ENCODE assay signal across 9 cellular contexts in the genomic region with DNA sequence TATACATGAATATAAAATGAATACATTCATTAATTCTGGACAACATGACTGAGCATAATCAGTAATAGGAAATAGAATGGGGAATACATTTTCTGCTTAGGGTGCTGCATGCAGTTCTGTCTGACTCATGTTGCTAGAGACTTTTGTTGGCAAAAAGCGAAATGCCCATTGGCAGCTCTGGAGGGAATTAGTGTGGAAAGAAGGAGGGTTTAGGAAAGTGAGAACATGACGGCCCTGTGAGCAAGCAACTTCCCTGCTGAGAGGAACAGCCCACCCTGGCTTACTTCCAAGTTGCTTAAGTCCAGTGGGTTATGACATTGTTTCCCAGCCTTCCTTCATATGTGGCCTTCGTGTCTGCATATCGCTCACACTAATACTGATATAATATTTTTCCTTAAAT. TPM values are rescaled to one million over a fixed set of nuclear protein-coding genes. Genes with fewer than 3 reads are reported as not detected.
DNase-seq lines count a peak whose midpoint lies in the region; ATAC-seq and TF ChIP-seq lines count a peak whose summit lies in the region.
"Had no signal": no experiment of that assay in that cellular context is flagged by ENCODE, and none has a peak within 500 bp of the region (broad histone marks: within the 10 kb centered on the region; RNA-seq: fewer than 3 reads in every experiment).

No MANE protein-coding gene starts in this region.

- TF ChIP-seq CTCF in gastroesophageal sphincter (IDR thresholded peaks at IDR 0.05) = no peak

- H3K36me3 ChIP-seq in SK-N-MC (ENCODE audit: insufficient read depth, low read length) (peaks cover 10% of the 10 kb centered on the region; the same call in 1 of the 2 replicates), gastroesophageal sphincter (no peaks in the 10 kb centered on the region)

- H3K4me3 ChIP-seq in SK-N-MC (no peak overlapping the region), gastroesophageal sphincter (no peak overlapping the region)
- H3K4me3 ChIP-seq: BLaER1 treated with 17β-estradiol and CSF1 and Interleukin-3, amounts not matched to agents 10 nM and 100 nM had no signal

- DNase-seq in NCI-H82 (lab: John Stamatoyannopoulos, UW) (peak; percentile 15), NCI-H82 treated with DMSO at 0.1 percent for 48 hours (lab: John Stamatoyannopoulos, UW; ENCODE audit: unreplicated experiment) (no peak), SK-N-MC (ENCODE audit: low read depth, low spot score) (peak; percentile 14), stromal cell of bone marrow (ENCODE audit: low read depth) (peak; percentile 95), OCI-M2 (lab: John Stamatoyannopoulos, UW; ENCODE audit: unreplicated experiment) (no peak), NCI-H526 treated with DMSO at 0.1 percent for 48 hours (lab: John Stamatoyannopoulos, UW) (no peak)

- WGBS in gastroesophageal sphincter (ENCODE audit: low coverage in 1 of 2), 2 donors = 60 to 65% methylated on average over 4 of the region's 4 CpGs

- peak overlapping the region; percentile 35; the same call in 1 of the 2 replicates for H3K27ac ChIP-seq in SK-N-MC
- peak overlapping the region in 3 of 4 donors; percentile 31 to 76 (median 34) for H3K27ac ChIP-seq in gastroesophageal sphincter
- H3K27ac ChIP-seq: BLaER1 treated with 17β-estradiol and CSF1 and Interleukin-3, amounts not matched to agents 10 nM and 100 nM had no signal

- H3K27me3 ChIP-seq in gastroesophageal sphincter = no peaks in the 10 kb centered on the region
- H3K27me3 ChIP-seq: BLaER1 treated with 17β-estradiol and CSF1 and Interleukin-3, amounts not matched to agents 10 nM and 100 nM had no signal

- peaks cover 0 to 70% (median 15%) of the 10 kb centered on the region in 3 donors for H3K4me1 ChIP-seq in gastroesophageal sphincter

- H3K9ac ChIP-seq in SK-N-MC (ENCODE audit: insufficient read length) = no peak overlapping the region
- H3K9ac ChIP-seq: BLaER1 treated with 17β-estradiol and CSF1 and Interleukin-3, amounts not matched to agents 10 nM and 100 nM had no signal

- ATAC-seq in gastroesophageal sphincter (peak; percentile 68), GM21367 (IDR thresholded peaks at IDR 0.05; ENCODE audit: unreplicated experiment) (no peak)

- no peak for TF ChIP-seq POLR2A in gastroesophageal sphincter (IDR thresholded peaks at IDR 0.05)

- H3K9me3 ChIP-seq in SK-N-MC (ENCODE audit: low read depth, low read length) = no peaks in the 10 kb centered on the region
- H3K9me3 ChIP-seq in gastroesophageal sphincter = no peaks in the 10 kb centered on the region
- H3K9me3 ChIP-seq: BLaER1 treated with 17β-estradiol and CSF1 and Interleukin-3, amounts not matched to agents 10 nM and 100 nM had no signal

- no peak for TF ChIP-seq EP300 in gastroesophageal sphincter (IDR thresholded peaks at IDR 0.05)

RNA-seq across cellular contexts. Expression of a gene that starts 13.8 kb away (rescaled TPM):
- 1 to 10 TPM; 1.4 to 2.6 (median 1.7) TPM for total RNA-seq in gastroesophageal sphincter

Comparison
In these comparisons a context has a peak if more than half of its experiments do, and no peak if none do; other contexts are left out.
1. DNase-seq: peak in NCI-H82 (single experiment), SK-N-MC (single experiment) and stromal cell of bone marrow (single experiment); none in NCI-H82 treated with DMSO at 0.1 percent for 48 hours (single experiment), OCI-M2 (single experiment) and NCI-H526 treated with DMSO at 0.1 percent for 48 hours (single experiment).